8 cellular contexts compared by ENCODE assay signal in genomic region chr7:118183586-118184391, GRCh38. TPM values are rescaled to one million over a fixed set of nuclear protein-coding genes. Genes with fewer than 3 reads are reported as not detected.
A peak's percentile ranks its signal among the peaks of the same experiment; 100 is the strongest.
DNase-seq lines count a peak whose midpoint lies in the region; ATAC-seq, FAIRE-seq and TF ChIP-seq lines count a peak whose summit lies in the region.

TSS of gene LSM8 (plus strand) at chr7:118184164. CDS start at chr7:118184224, 60 bp downstream.

- WGBS in pancreas, 2 donors: 0% methylated on average over 63 to 64 of the region's 64 CpGs

- H3K36me3 ChIP-seq in adipocyte (ENCODE audit: control insufficient read depth, insufficient read depth, low read length, severe bottlenecking): peaks cover 22% of the 10 kb centered on the region
- H3K36me3 ChIP-seq in pancreas: no peaks in the 10 kb centered on the region
- H3K36me3 ChIP-seq in tibial artery: peaks cover 2 to 7% (median 6%) of the 10 kb centered on the region in 3 donors

- H3K27me3 ChIP-seq in adipocyte (replicated peaks; ENCODE audit: control insufficient read depth, insufficient read depth, low read length): no peaks in the 10 kb centered on the region
- H3K27me3 ChIP-seq in pancreas: no peaks in the 10 kb centered on the region
- no peaks in the 10 kb centered on the region for H3K27me3 ChIP-seq in tibial artery

- H3K27ac ChIP-seq in pancreas (peak within 1 kb of the TSS; percentile 75 to 93 (median 87)), tibial artery (peak within 1 kb of the TSS; percentile 90 to 98)

- ATAC-seq in HG02798 (IDR thresholded peaks at IDR 0.05; ENCODE audit: poor library complexity, unreplicated experiment) (peak; percentile 99), Right ventricle myocardium superior (ENCODE audit: poor library complexity) (peak; percentile 100), pancreas (peak; percentile 97 to 99 (median 99))

- H3K9ac ChIP-seq in adipocyte (ENCODE audit: low read length): peak within 1 kb of the TSS; percentile 94

- H3K4me3 ChIP-seq in GM12875 (ENCODE audit: low read depth, low read length) (peak within 1 kb of the TSS; percentile 77), adipocyte (ENCODE audit: low read length) (peak within 1 kb of the TSS; percentile 94), pancreas (peak within 1 kb of the TSS; percentile 65 to 88 (median 84)), tibial artery (peak within 1 kb of the TSS; percentile 80 to 99)

- peak; percentile 82 for FAIRE-seq in pancreas (lab: Jason Lieb, UNC)

- no peak for TF ChIP-seq CTCF in GM12875 (IDR thresholded peaks at IDR 0.05; ENCODE audit: borderline replicate concordance, insufficient read depth, low read depth, low read length)
- no peak for TF ChIP-seq CTCF in pancreas (IDR thresholded peaks at IDR 0.05)
- TF ChIP-seq CTCF in tibial artery (IDR thresholded peaks at IDR 0.05): no peak

- H3K4me1 ChIP-seq in adipocyte (ENCODE audit: control insufficient read depth, insufficient read depth, low read length): peaks cover 37% of the 10 kb centered on the region
- H3K4me1 ChIP-seq in pancreas: peaks cover 0 to 20% (median 19%) of the 10 kb centered on the region in 3 donors
- peaks cover 0 to 36% (median 16%) of the 10 kb centered on the region in 4 donors for H3K4me1 ChIP-seq in tibial artery

- intact Hi-C loops in Right ventricle myocardium superior (cut with DNase I) (no loop called here), pancreas (cut with DNase I) (no loop called here), tibial artery (cut with DNase I; ENCODE audit: low total_unique reads) (no loop called here)

- DNase-seq in NCI-H1436 (lab: John Stamatoyannopoulos, UW) (peak; percentile 95), T follicular helper cell (ENCODE audit: low read depth) (peak; percentile 96), adipocyte (ENCODE audit: low read depth) (peak; percentile 99), Right ventricle myocardium superior (peak; percentile 98), pancreas (peak; percentile 94 to 99 (median 97)), tibial artery (peak; percentile 96 to 99)

- no peaks in the 10 kb centered on the region for H3K9me3 ChIP-seq in adipocyte (ENCODE audit: control insufficient read depth, low read length)
- no peaks in the 10 kb centered on the region for H3K9me3 ChIP-seq in pancreas
- H3K9me3 ChIP-seq in tibial artery: no peaks in the 10 kb centered on the region

RNA-seq across cellular contexts. Expression of gene LSM8, which starts in this region (rescaled TPM):
- total RNA-seq in Right ventricle myocardium superior: 19.5 TPM
- total RNA-seq in pancreas: 10 to 100 TPM in 2 of 6 donors, 1 to 10 TPM in 4; 7.9 to 14.1 (median 9.0) TPM
- 10 to 100 TPM; 15.7 to 24.6 TPM for polyA plus RNA-seq in pancreas

Comparison
In these comparisons a context has a peak if more than half of its experiments do, and no peak if none do; other contexts are left out.
1. Peak in every context shown above with its lines: DNase-seq, ATAC-seq, H3K4me3 ChIP-seq and H3K27ac ChIP-seq.